ENCODE assay signal across 12 cellular contexts in the genomic region with DNA sequence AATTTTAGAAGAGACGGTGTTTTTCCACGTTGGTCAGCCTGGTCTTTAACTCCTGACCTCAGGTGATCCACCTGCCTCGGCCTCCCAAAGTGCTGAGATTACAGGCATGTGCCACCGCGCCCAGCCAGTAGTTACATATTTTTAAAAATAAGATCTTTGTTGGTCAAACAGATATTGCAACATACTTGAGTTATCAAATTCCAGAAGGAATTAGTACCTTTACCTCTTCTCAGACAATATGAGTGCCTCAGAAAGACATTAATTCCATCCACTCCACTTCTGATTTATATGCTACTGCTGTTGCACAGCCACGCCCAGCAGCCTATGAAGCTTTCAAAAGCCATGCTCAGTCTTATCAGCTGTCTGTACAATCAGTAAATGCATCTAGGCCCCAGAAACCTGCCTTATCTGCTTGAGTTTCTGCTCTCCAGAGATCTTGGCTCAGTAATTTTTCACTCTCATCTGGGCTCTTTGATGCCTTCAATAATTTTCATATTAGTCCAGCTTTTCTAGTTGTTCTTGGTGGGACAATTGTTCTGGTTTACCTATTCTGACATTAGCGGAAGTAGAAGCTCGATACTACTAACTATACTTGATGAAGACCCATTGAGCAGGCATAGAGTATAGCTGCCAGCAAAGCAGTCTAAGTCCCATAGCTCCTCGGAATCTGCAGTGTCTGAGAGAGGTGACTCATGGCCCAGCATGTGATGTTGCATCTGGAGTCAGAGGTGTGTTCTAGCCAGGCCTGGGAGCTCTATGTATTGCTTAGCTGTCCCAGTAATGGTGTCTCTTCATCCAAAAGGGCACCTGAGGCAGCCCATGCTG. TPM values are rescaled to one million over a fixed set of nuclear protein-coding genes. Genes with fewer than 3 reads are reported as not detected.
A peak's percentile ranks its signal among the peaks of the same experiment; 100 is the strongest.
DNase-seq lines count a peak whose midpoint lies in the region; ATAC-seq and TF ChIP-seq lines count a peak whose summit lies in the region.
"Had no signal": no experiment of that assay in that cellular context is flagged by ENCODE, and none has a peak within 500 bp of the region (broad histone marks: within the 10 kb centered on the region; RNA-seq: fewer than 3 reads in every experiment).

No MANE protein-coding gene starts in this region.

- intact Hi-C loops in PC-3 (cut with micrococcal nuclease) = no loop called here

- no peaks in the 10 kb centered on the region for H3K9me3 ChIP-seq in PC-3 (ENCODE audit: low read length)
- H3K9me3 ChIP-seq: upper lobe of right lung had no signal

- no peaks in the 10 kb centered on the region for H3F3A ChIP-seq in PC-3 (ENCODE audit: low read length, unreplicated experiment)

- no peaks in the 10 kb centered on the region for H3K27me3 Mint-ChIP-seq in activated CD4-positive, alpha-beta T cell treated with anti-CD3 and anti-CD28 coated beads, Interleukin-2, amount 10 ng/mL, durations not matched to agents 7 days and 5 days

- peak; percentile 50 for DNase-seq in activated CD4-positive, alpha-beta T cell treated with anti-CD3 and anti-CD28 coated beads for 48 hours
- no peak for DNase-seq in activated CD4-positive, alpha-beta T cell treated with anti-CD3 and anti-CD28 coated beads, Interleukin-2, amount 10 ng/mL, durations not matched to agents 7 days and 5 days
- DNase-seq in PC-3 = peak; percentile 2
- DNase-seq in epithelial cell of proximal tubule (ENCODE audit: low read depth) = peak; percentile 53
- DNase-seq in smooth muscle cell of the brain vasculature (ENCODE audit: low read depth, low spot score) = peak; percentile 21
- DNase-seq in NCI-H526 (lab: John Stamatoyannopoulos, UW) = no peak
- DNase-seq in G401 (ENCODE audit: low spot score) = no peak
- DNase-seq: KBM-7, left ventricle myocardium inferior, upper lobe of right lung had no signal

- H3K4me3 ChIP-seq in PC-3 (ENCODE audit: low read length) = no peak overlapping the region
- no peak overlapping the region for H3K4me3 ChIP-seq in epithelial cell of proximal tubule (ENCODE audit: low read depth, low read length)
- H3K4me3 ChIP-seq: left ventricle myocardium inferior, upper lobe of right lung had no signal

- H2AFZ ChIP-seq in PC-3 (ENCODE audit: low read length) = no peak overlapping the region

- no peaks in the 10 kb centered on the region for H3K36me3 Mint-ChIP-seq in activated CD4-positive, alpha-beta T cell treated with anti-CD3 and anti-CD28 coated beads, Interleukin-2, amount 10 ng/mL, durations not matched to agents 7 days and 5 days (ENCODE audit: low read depth)

- H3K4me3 Mint-ChIP-seq in activated CD4-positive, alpha-beta T cell treated with anti-CD3 and anti-CD28 coated beads, Interleukin-2, amount 10 ng/mL, durations not matched to agents 7 days and 5 days = no peak overlapping the region
- H3K4me3 Mint-ChIP-seq: dendritic cell treated with granulocyte-macrophage colony-stimulating factor and Interleukin-4, amounts not matched to agents 40 ng/mL and 50 ng/mL, for 4 days had no signal

- no peaks in the 10 kb centered on the region for H3K9me2 ChIP-seq in PC-3 (replicated peaks; ENCODE audit: low read length)

- H3K79me2 ChIP-seq in PC-3 (ENCODE audit: low read length) = no peaks in the 10 kb centered on the region

- H3K4me1 ChIP-seq in PC-3 (ENCODE audit: insufficient read depth, low read length) = no peaks in the 10 kb centered on the region
- H3K4me1 ChIP-seq: left ventricle myocardium inferior, upper lobe of right lung had no signal

- TF ChIP-seq CTCF in PC-3 (conservative IDR thresholded peaks at IDR 0.05; ENCODE audit: low read depth, low read length) (no peak), epithelial cell of proximal tubule (conservative IDR thresholded peaks at IDR 0.05; ENCODE audit: low read depth, low read length) (no peak)

- H3K27ac ChIP-seq in PC-3 (ENCODE audit: low read length) = no peak overlapping the region
- H3K27ac ChIP-seq: left ventricle myocardium inferior, upper lobe of right lung had no signal

- POLR2A ChIA-PET in activated CD4-positive, alpha-beta T cell treated with anti-CD3 and anti-CD28 coated beads, Interleukin-2, amount 10 ng/mL, durations not matched to agents 7 days and 5 days (lab: Charles Lee) = no interaction called here
- POLR2A ChIA-PET in PC-3 (lab: Charles Lee; ENCODE audit: unreplicated experiment) = no interaction called here

- BruUV-seq in PC-3 (replicated peaks; lab: Mats Ljungman, UMichigan) = no TSS peak

- in situ Hi-C loops in G401 (cut with HindIII; ENCODE audit: low sequenced_read_pairs) = no loop called here

- H3K36me3 ChIP-seq in PC-3 (ENCODE audit: low read depth, low read length) = no peaks in the 10 kb centered on the region
- H3K36me3 ChIP-seq: left ventricle myocardium inferior, upper lobe of right lung had no signal

- CTCF ChIA-PET in activated CD4-positive, alpha-beta T cell treated with anti-CD3 and anti-CD28 coated beads, Interleukin-2, amount 10 ng/mL, durations not matched to agents 7 days and 5 days (lab: Charles Lee) = interaction anchor here (1.1 to 1.7 kb wide), 4 partner anchors 10 to 56 kb away, joined by 3 to 5 read pairs (median 4); no protein-coding TSS in a partner anchor
- CTCF ChIA-PET in PC-3 (lab: Charles Lee) = no interaction called here

- no peak overlapping the region for H3K9ac ChIP-seq in PC-3 (ENCODE audit: low read length)

- no peaks in the 10 kb centered on the region for H3K27me3 ChIP-seq in PC-3 (ENCODE audit: low read length)
- H3K27me3 ChIP-seq: upper lobe of right lung had no signal

- no peak overlapping the region for H3K27ac Mint-ChIP-seq in activated CD4-positive, alpha-beta T cell treated with anti-CD3 and anti-CD28 coated beads, Interleukin-2, amount 10 ng/mL, durations not matched to agents 7 days and 5 days
- H3K27ac Mint-ChIP-seq: dendritic cell treated with granulocyte-macrophage colony-stimulating factor and Interleukin-4, amounts not matched to agents 40 ng/mL and 50 ng/mL, for 4 days had no signal

- H3K4me2 ChIP-seq in PC-3 (ENCODE audit: low read length) = no peak overlapping the region

- ATAC-seq in PC-3 (no peak), HG03095 (IDR thresholded peaks at IDR 0.05; ENCODE audit: unreplicated experiment) (no peak)
- ATAC-seq: upper lobe of right lung had no signal

- H4K20me1 ChIP-seq in PC-3 (ENCODE audit: low read length) = no peaks in the 10 kb centered on the region

- peaks cover 2% of the 10 kb centered on the region for H3K9me3 Mint-ChIP-seq in activated CD4-positive, alpha-beta T cell treated with anti-CD3 and anti-CD28 coated beads, Interleukin-2, amount 10 ng/mL, durations not matched to agents 7 days and 5 days
- H3K9me3 Mint-ChIP-seq: dendritic cell treated with granulocyte-macrophage colony-stimulating factor and Interleukin-4, amounts not matched to agents 40 ng/mL and 50 ng/mL, for 4 days had no signal

- H3K4me1 Mint-ChIP-seq in activated CD4-positive, alpha-beta T cell treated with anti-CD3 and anti-CD28 coated beads, Interleukin-2, amount 10 ng/mL, durations not matched to agents 7 days and 5 days = peaks cover 38% of the 10 kb centered on the region

RNA-seq across cellular contexts. Expression of a gene that starts 47.7 kb away (rescaled TPM):
- 10 to 100 TPM; 49.6 to 58.2 TPM for total RNA-seq in activated CD4-positive, alpha-beta T cell treated with anti-CD3 and anti-CD28 coated beads, Interleukin-2, amount 10 ng/mL, durations not matched to agents 7 days and 5 days
- total RNA-seq in PC-3 (2014; rRNA removed) (13.2 and 15.8 TPM in 2 replicates), epithelial cell of proximal tubule (47.1 and 52.4 TPM in 2 replicates)
- 42.5 and 51.1 TPM in 2 replicates for total RNA-seq in G401 (2014; rRNA removed; shearing (Covaris generic))

Comparison
In these comparisons a context has a peak if more than half of its experiments do, and no peak if none do; other contexts are left out.
1. DNase-seq: peak in activated CD4-positive, alpha-beta T cell treated with anti-CD3 and anti-CD28 coated beads for 48 hours (single experiment), PC-3 (single experiment), epithelial cell of proximal tubule (single experiment) and smooth muscle cell of the brain vasculature (single experiment); none in activated CD4-positive, alpha-beta T cell treated with anti-CD3 and anti-CD28 coated beads, Interleukin-2, amount 10 ng/mL, durations not matched to agents 7 days and 5 days (single experiment), NCI-H526 (0 of 2) and G401 (single experiment).